ENCODE assay signal across 9 cellular contexts in genomic region chr2:159290289-159290907, GRCh38. TPM values are rescaled to one million over a fixed set of nuclear protein-coding genes. Genes with fewer than 3 reads are reported as not detected.
DNase-seq lines count a peak whose midpoint lies in the region; ATAC-seq and TF ChIP-seq lines count a peak whose summit lies in the region.
"Had no signal": no experiment of that assay in that cellular context is flagged by ENCODE, and none has a peak within 500 bp of the region (broad histone marks: within the 10 kb centered on the region; RNA-seq: fewer than 3 reads in every experiment).

No MANE protein-coding gene starts in this region.

- TF ChIP-seq POLR2A in NB4 (IDR thresholded peaks at IDR 0.05; ENCODE audit: extremely low read depth, insufficient read length): no peak

- CTCF ChIA-PET in WTC11 (lab: Charles Lee) (no interaction called here), Caco-2 (lab: Charles Lee) (no interaction called here)

- H3K4me1 Mint-ChIP-seq in WTC11 (peaks cover 18% of the 10 kb centered on the region), mesothelial cell of epicardium (peaks cover 23% of the 10 kb centered on the region), Caco-2 (ENCODE audit: low read depth, unreplicated experiment) (peaks cover 18% of the 10 kb centered on the region)

- peaks cover 3% of the 10 kb centered on the region; the same call in 1 of the 2 replicates for H3K27me3 Mint-ChIP-seq in WTC11 (ENCODE audit: low read depth)
- no peaks in the 10 kb centered on the region for H3K27me3 Mint-ChIP-seq in mesothelial cell of epicardium (ENCODE audit: low read depth)
- no peaks in the 10 kb centered on the region for H3K27me3 Mint-ChIP-seq in Caco-2 (ENCODE audit: insufficient read depth, unreplicated experiment)

- H3K27ac Mint-ChIP-seq in WTC11 (no peak overlapping the region), mesothelial cell of epicardium (peak overlapping the region; percentile 9), Caco-2 (ENCODE audit: unreplicated experiment) (no peak overlapping the region)
- H3K27ac Mint-ChIP-seq: CD8-positive, alpha-beta T cell had no signal

- H3K36me3 Mint-ChIP-seq in WTC11 (no peaks in the 10 kb centered on the region), mesothelial cell of epicardium (no peaks in the 10 kb centered on the region), Caco-2 (ENCODE audit: insufficient read depth, unreplicated experiment) (no peaks in the 10 kb centered on the region)

- no peaks in the 10 kb centered on the region for H3K9me3 Mint-ChIP-seq in WTC11
- H3K9me3 Mint-ChIP-seq in mesothelial cell of epicardium: no peaks in the 10 kb centered on the region
- no peaks in the 10 kb centered on the region for H3K9me3 Mint-ChIP-seq in Caco-2 (ENCODE audit: unreplicated experiment)
- H3K9me3 Mint-ChIP-seq: CD8-positive, alpha-beta T cell had no signal

- no TSS peak for BruUV-seq in Caco-2 (replicated peaks; lab: Mats Ljungman, UMichigan)

- H3K4me1 ChIP-seq in Caco-2: peaks cover 5% of the 10 kb centered on the region

- H3K4me3 ChIP-seq in NB4 (ENCODE audit: low read depth, low read length) (no peak overlapping the region), Caco-2 (ENCODE audit: low read depth, low read length) (no peak overlapping the region)

- TF ChIP-seq CTCF in NB4 (IDR thresholded peaks at IDR 0.05; ENCODE audit: low read depth, low read length): no peak
- no peak for TF ChIP-seq CTCF in WTC11 (IDR thresholded peaks at IDR 0.05)
- no peak for TF ChIP-seq CTCF in mesothelial cell of epicardium (IDR thresholded peaks at IDR 0.05; ENCODE audit: unreplicated experiment)
- TF ChIP-seq CTCF in Caco-2 (IDR thresholded peaks at IDR 0.05; ENCODE audit: insufficient read depth in 1 of 2, low read depth in 1 of 2, low read length in 1 of 2, severe bottlenecking in 1 of 2, unreplicated experiment in 1 of 2): no peak

- ATAC-seq in WTC11: no peak
- ATAC-seq: CD8-positive, alpha-beta T cell had no signal

- DNase-seq in NCI-H345 (lab: John Stamatoyannopoulos, UW): peak; percentile 30
- DNase-seq in NCI-H345 treated with DMSO at 0.1 percent for 48 hours (lab: John Stamatoyannopoulos, UW; ENCODE audit: unreplicated experiment): no peak
- DNase-seq in NB4 (ENCODE audit: low read depth): peak; percentile 91
- no peak for DNase-seq in WTC11 (ENCODE audit: low spot score)
- no peak for DNase-seq in mesothelial cell of epicardium (ENCODE audit: low spot score in 2 of 2, unreplicated experiment in 2 of 2)
- no peak for DNase-seq in cardiac septum (ENCODE audit: low spot score)
- no peak for DNase-seq in Caco-2
- DNase-seq in activated gamma-delta T cell (lab: John Stamatoyannopoulos, UW): no peak

- no peaks in the 10 kb centered on the region for H3K36me3 ChIP-seq in Caco-2 (ENCODE audit: control insufficient read depth, insufficient read depth, low read length)

- H3K9me3 ChIP-seq in Caco-2: no peaks in the 10 kb centered on the region

- H3K4me3 Mint-ChIP-seq in WTC11 (no peak overlapping the region), mesothelial cell of epicardium (no peak overlapping the region), Caco-2 (ENCODE audit: unreplicated experiment) (no peak overlapping the region)
- H3K4me3 Mint-ChIP-seq: CD8-positive, alpha-beta T cell had no signal

- H3K27me3 ChIP-seq in Caco-2 (replicated peaks; ENCODE audit: control insufficient read depth, insufficient read depth, low read length): no peaks in the 10 kb centered on the region

- intact Hi-C loops in cardiac septum (cut with DNase I): no loop called here
- intact Hi-C loops in Caco-2 (cut with micrococcal nuclease; ENCODE audit: unreplicated experiment): no loop called here

- POLR2A ChIA-PET in WTC11 (lab: Charles Lee): no interaction called here
- POLR2A ChIA-PET in Caco-2 (lab: Charles Lee): no interaction called here

TF ChIP-seq in WTC11, 78 proteins besides CTCF, POLR2A, EP300 and RAD21:
- TF ChIP-seq GABPB1 (CRISPR knock-in tag; IDR thresholded peaks at IDR 0.05) (peak; percentile 95), IRF2 (CRISPR knock-in tag; IDR thresholded peaks at IDR 0.05; ENCODE audit: borderline replicate concordance, low read depth) (no peak), CREM (CRISPR knock-in tag; IDR thresholded peaks at IDR 0.05) (no peak)

RNA-seq across cellular contexts. Expression of gene WDSUB1, which starts 3.9 kb away (rescaled TPM):
- total RNA-seq in WTC11 (2021): 5.8 to 11.2 TPM (median 8.5 TPM) in 3 replicates
- total RNA-seq in mesothelial cell of epicardium: 14.3 to 15.6 TPM (median 15.1 TPM) in 3 replicates
- 8.6 TPM for total RNA-seq in cardiac septum
- total RNA-seq in Caco-2 (2022): 15.5 and 16.5 TPM in 2 replicates

Comparison
In these comparisons a context has a peak if more than half of its experiments do, and no peak if none do; other contexts are left out.
1. DNase-seq: peak in NCI-H345 (single experiment) and NB4 (single experiment); none in NCI-H345 treated with DMSO at 0.1 percent for 48 hours (single experiment), WTC11 (single experiment), mesothelial cell of epicardium (0 of 2), cardiac septum (single experiment), Caco-2 (0 of 2) and activated gamma-delta T cell (single experiment).